Comparison of ENCODE assay signal across 8 cellular contexts in the genomic region with DNA sequence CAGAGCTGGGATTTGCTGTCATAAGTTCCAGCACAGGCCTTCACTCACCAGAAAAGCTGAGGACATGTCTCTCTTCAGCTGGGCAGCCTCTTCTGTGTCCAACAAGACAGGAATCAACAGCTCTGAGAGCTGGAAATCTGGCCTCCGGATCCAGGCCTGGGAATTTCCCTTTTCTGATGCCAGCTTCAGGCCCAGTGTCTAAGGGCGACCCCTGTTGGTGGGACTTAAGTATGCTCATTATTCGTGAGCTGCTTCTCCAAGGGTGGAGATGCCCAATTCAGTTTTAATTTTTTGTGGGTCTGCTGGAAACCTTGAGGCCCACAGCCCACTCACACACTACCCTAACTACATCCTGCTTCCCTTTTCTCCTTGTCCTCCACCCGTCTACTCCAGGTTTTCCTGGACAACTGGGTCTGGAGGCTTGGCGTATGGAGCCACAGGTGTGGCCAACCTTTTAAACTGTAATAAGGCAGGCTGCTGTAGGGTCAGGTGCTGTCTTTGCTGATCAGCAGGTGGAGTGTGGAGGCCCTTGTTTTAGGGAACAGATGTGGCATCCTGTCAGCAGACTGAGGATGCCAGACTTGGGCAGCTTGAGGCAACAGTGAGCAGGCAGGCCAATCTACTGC. TPM values are rescaled to one million over a fixed set of nuclear protein-coding genes. Genes with fewer than 3 reads are reported as not detected.
A peak's percentile ranks its signal among the peaks of the same experiment; 100 is the strongest.
DNase-seq lines count a peak whose midpoint lies in the region; ATAC-seq and TF ChIP-seq lines count a peak whose summit lies in the region.

No MANE protein-coding gene starts in this region.

- no peak for TF ChIP-seq POLR2A in thyroid gland (IDR thresholded peaks at IDR 0.05)

- 28 to 34% methylated on average over 5 of the region's 5 CpGs for WGBS in thyroid gland, 2 donors

- H3K4me3 ChIP-seq in CD8-positive, alpha-beta T cell (ENCODE audit: low read depth, low read length), result no peak overlapping the region
- H3K4me3 ChIP-seq in thyroid gland (replicated peaks in 1 of 3), result no peak overlapping the region

- peaks cover 3% of the 10 kb centered on the region for H3K4me1 Mint-ChIP-seq in CD8-positive, alpha-beta T cell (ENCODE audit: low read depth)
- peaks cover 12% of the 10 kb centered on the region for H3K4me1 Mint-ChIP-seq in activated T-helper 2 cell treated with anti-CD3 and anti-CD28 coated beads, Interferon-gamma antibody, Interleukin-2, Interleukin-4, amounts not matched to agents 10 μg/mL and 5 μg/mL and 100 μg/mL, durations not matched to agents 14 hours and 24 hours and 36 hours (ENCODE audit: low read depth)

- no peaks in the 10 kb centered on the region for H3K9me3 ChIP-seq in CD8-positive, alpha-beta T cell (ENCODE audit: low read length)
- no peaks in the 10 kb centered on the region for H3K9me3 ChIP-seq in thyroid gland

- DNase-seq in CD8-positive, alpha-beta T cell, result peak; percentile 19 to 67 (median 56)
- DNase-seq in HT1080 (ENCODE audit: low read depth) (peak; percentile 58), RPMI8226 (peak; percentile 76), foreskin keratinocyte (peak in 1 of 2 donors; percentile 45), omental fat pad (ENCODE audit: low spot score) (peak; percentile 62), thyroid gland (peak; percentile 78 to 81)
- DNase-seq in activated T-helper 2 cell treated with anti-CD3 and anti-CD28 coated beads, Interferon-gamma antibody, Interleukin-2, Interleukin-4, amounts not matched to agents 10 μg/mL and 5 μg/mL and 100 μg/mL, durations not matched to agents 14 hours and 24 hours and 36 hours (ENCODE audit: low spot score), result peak; percentile 45

- H3K27me3 ChIP-seq in CD8-positive, alpha-beta T cell (ENCODE audit: insufficient read depth, low read length), result peaks cover 18% of the 10 kb centered on the region
- H3K27me3 ChIP-seq in foreskin keratinocyte (peaks cover 7% of the 10 kb centered on the region), thyroid gland (no peaks in the 10 kb centered on the region)

- H3K27ac Mint-ChIP-seq in CD8-positive, alpha-beta T cell, result no peak overlapping the region
- no peak overlapping the region for H3K27ac Mint-ChIP-seq in activated T-helper 2 cell treated with anti-CD3 and anti-CD28 coated beads, Interferon-gamma antibody, Interleukin-2, Interleukin-4, amounts not matched to agents 10 μg/mL and 5 μg/mL and 100 μg/mL, durations not matched to agents 14 hours and 24 hours and 36 hours

- ATAC-seq in CD8-positive, alpha-beta T cell, result no peak
- ATAC-seq in foreskin keratinocyte (peak; percentile 7), omental fat pad (ENCODE audit: low FRiP score) (peak; percentile 67), GM21717 (IDR thresholded peaks at IDR 0.05; ENCODE audit: unreplicated experiment) (no peak)

- POLR2A ChIA-PET in CD8-positive, alpha-beta T cell (lab: Charles Lee), result interaction anchor here (1.5 kb wide), 1 partner anchor 209 kb away, joined by 3 read pairs; no protein-coding TSS in a partner anchor

- TF ChIP-seq CTCF in CD8-positive, alpha-beta T cell (IDR thresholded peaks at IDR 0.05), result peak; percentile 73
- TF ChIP-seq CTCF in foreskin keratinocyte (conservative IDR thresholded peaks at IDR 0.05), result peak; percentile 91
- TF ChIP-seq CTCF in omental fat pad (IDR thresholded peaks at IDR 0.05), result peak in 1 of 3 donors; percentile 7
- TF ChIP-seq CTCF in thyroid gland (IDR thresholded peaks at IDR 0.05), result peak; percentile 65 to 87 (median 76)

- H3K9me3 Mint-ChIP-seq in CD8-positive, alpha-beta T cell, result no peaks in the 10 kb centered on the region
- no peaks in the 10 kb centered on the region for H3K9me3 Mint-ChIP-seq in activated T-helper 2 cell treated with anti-CD3 and anti-CD28 coated beads, Interferon-gamma antibody, Interleukin-2, Interleukin-4, amounts not matched to agents 10 μg/mL and 5 μg/mL and 100 μg/mL, durations not matched to agents 14 hours and 24 hours and 36 hours

- intact Hi-C loops in CD8-positive, alpha-beta T cell (cut with DNase I, micrococcal nuclease), result loop anchor here (1.0 to 10.0 kb wide), 4 partner anchors 142 to 321 kb away; no protein-coding TSS in a partner anchor
- intact Hi-C loops in activated T-helper 2 cell treated with anti-CD3 and anti-CD28 coated beads, Interferon-gamma antibody, Interleukin-2, Interleukin-4, amounts not matched to agents 10 μg/mL and 5 μg/mL and 100 μg/mL, durations not matched to agents 14 hours and 24 hours and 36 hours (cut with micrococcal nuclease), result loop anchor here (1.0 to 5.0 kb wide), 3 partner anchors 84 to 322 kb away; no protein-coding TSS in a partner anchor
- intact Hi-C loops in thyroid gland (cut with DNase I), result loop anchor here (5.0 to 10.0 kb wide), 4 partner anchors 152 to 319 kb away; no protein-coding TSS in a partner anchor

- no peak overlapping the region for H3K4me3 Mint-ChIP-seq in CD8-positive, alpha-beta T cell
- H3K4me3 Mint-ChIP-seq in activated T-helper 2 cell treated with anti-CD3 and anti-CD28 coated beads, Interferon-gamma antibody, Interleukin-2, Interleukin-4, amounts not matched to agents 10 μg/mL and 5 μg/mL and 100 μg/mL, durations not matched to agents 14 hours and 24 hours and 36 hours (ENCODE audit: low read depth), result no peak overlapping the region

- H3K36me3 ChIP-seq in CD8-positive, alpha-beta T cell (ENCODE audit: insufficient read depth, low read length), result no peaks in the 10 kb centered on the region
- H3K36me3 ChIP-seq in thyroid gland, result no peaks in the 10 kb centered on the region

- peaks cover 27% of the 10 kb centered on the region for H3K27me3 Mint-ChIP-seq in CD8-positive, alpha-beta T cell (ENCODE audit: low read depth)
- H3K27me3 Mint-ChIP-seq in activated T-helper 2 cell treated with anti-CD3 and anti-CD28 coated beads, Interferon-gamma antibody, Interleukin-2, Interleukin-4, amounts not matched to agents 10 μg/mL and 5 μg/mL and 100 μg/mL, durations not matched to agents 14 hours and 24 hours and 36 hours (ENCODE audit: low read depth), result peaks cover 42% of the 10 kb centered on the region

- no peaks in the 10 kb centered on the region for H3K36me3 Mint-ChIP-seq in CD8-positive, alpha-beta T cell
- H3K36me3 Mint-ChIP-seq in activated T-helper 2 cell treated with anti-CD3 and anti-CD28 coated beads, Interferon-gamma antibody, Interleukin-2, Interleukin-4, amounts not matched to agents 10 μg/mL and 5 μg/mL and 100 μg/mL, durations not matched to agents 14 hours and 24 hours and 36 hours (ENCODE audit: low read depth), result no peaks in the 10 kb centered on the region

- CTCF ChIA-PET in CD8-positive, alpha-beta T cell (lab: Charles Lee), result interaction anchor here (0.7 to 7.0 kb wide), 28 partner anchors 9 to 490 kb away, joined by 3 to 90 read pairs (median 4); partner anchors contain the start of gene ABHD17C

- H3K27ac ChIP-seq in CD8-positive, alpha-beta T cell (ENCODE audit: low read depth, low read length), result no peak overlapping the region
- H3K27ac ChIP-seq in foreskin keratinocyte, result peak overlapping the region; percentile 82
- H3K27ac ChIP-seq in thyroid gland, result no peak overlapping the region

- H3K4me1 ChIP-seq in CD8-positive, alpha-beta T cell (ENCODE audit: insufficient read depth, low read length), result peaks cover 11% of the 10 kb centered on the region
- peaks cover 20% of the 10 kb centered on the region for H3K4me1 ChIP-seq in foreskin keratinocyte
- peaks cover 18 to 38% of the 10 kb centered on the region in 2 donors for H3K4me1 ChIP-seq in thyroid gland

RNA-seq across cellular contexts. Expression of gene CEMIP, which starts 2.6 kb away (rescaled TPM):
- not detected for total RNA-seq in CD8-positive, alpha-beta T cell
- total RNA-seq in HT1080 (2014; rRNA removed; shearing (Covaris generic)), result 1.7 and 2.3 TPM in 2 replicates
- polyA plus RNA-seq in HT1080 (2015; cell fraction: cytosol; rRNA removed), result 2.0 and 2.9 TPM in 2 replicates
- polyA plus RNA-seq in HT1080 (2015; cell fraction: nucleus; rRNA removed), result 22.9 and 25.2 TPM in 2 replicates
- total RNA-seq in activated T-helper 2 cell treated with anti-CD3 and anti-CD28 coated beads, Interferon-gamma antibody, Interleukin-2, Interleukin-4, amounts not matched to agents 10 μg/mL and 5 μg/mL and 100 μg/mL, durations not matched to agents 14 hours and 24 hours and 36 hours, result 0.30 TPM in 1 of 2 replicates, not detected in the other
- total RNA-seq in foreskin keratinocyte (0.71 and 1.2 TPM in 2 replicates), omental fat pad (1 to 10 TPM in 2 of 4 donors, under 1 TPM in 1, not detected in 1; 0.19 to 9.5 (median 1.2) TPM), thyroid gland (1 to 10 TPM in 2 of 4 donors, under 1 TPM in 2; 0.11 to 2.0 (median 0.98) TPM)
- 0.22 and 0.49 TPM in 2 replicates for polyA plus RNA-seq in foreskin keratinocyte

Comparison
In these comparisons a context has a peak if more than half of its experiments do, and no peak if none do; other contexts are left out.
1. ATAC-seq: peak in foreskin keratinocyte (single experiment) and omental fat pad (single experiment); none in CD8-positive, alpha-beta T cell (single experiment) and GM21717 (single experiment).